9 cellular contexts compared by ENCODE assay signal in genomic region chr9:128091144-128091543, GRCh38. TPM values are rescaled to one million over a fixed set of nuclear protein-coding genes. Genes with fewer than 3 reads are reported as not detected.
A peak's percentile ranks its signal among the peaks of the same experiment; 100 is the strongest.
DNase-seq lines count a peak whose midpoint lies in the region; ATAC-seq lines count a peak whose summit lies in the region.
"Had no signal": no experiment of that assay in that cellular context is flagged by ENCODE, and none has a peak within 500 bp of the region (broad histone marks: within the 10 kb centered on the region; RNA-seq: fewer than 3 reads in every experiment).

No MANE protein-coding gene starts in this region.

- no peaks in the 10 kb centered on the region; the same call in 1 of the 2 replicates for H3K36me3 ChIP-seq in H7 (replicated peaks; ENCODE audit: control insufficient read depth, insufficient read depth, low read length)
- H3K36me3 ChIP-seq in iPS DF 6.9 (ENCODE audit: control insufficient read depth, insufficient read depth, low read length) = no peaks in the 10 kb centered on the region

- no peaks in the 10 kb centered on the region for H3K9me3 ChIP-seq in iPS DF 6.9 (ENCODE audit: control insufficient read depth, insufficient read depth, low read length)

- intact Hi-C loops in activated CD4-positive, alpha-beta T cell treated with anti-CD3 and anti-CD28 coated beads for 36 hours (cut with DNase I, micrococcal nuclease) = loop anchor here in 1 of 2 experiments (5.0 kb wide), 2 partner anchors 134 to 149 kb away; no protein-coding TSS in a partner anchor

- no peaks in the 10 kb centered on the region for H3K27me3 ChIP-seq in H7 (ENCODE audit: control insufficient read depth, insufficient read depth, low read length)
- no peaks in the 10 kb centered on the region for H3K27me3 ChIP-seq in iPS DF 6.9 (ENCODE audit: control insufficient read depth, insufficient read depth, low read length)

- DNase-seq in H7 = peak; percentile 93
- DNase-seq in amniotic stem cell (lab: John Stamatoyannopoulos, UW) = peak; percentile 45
- peak; percentile 72 for DNase-seq in iPS DF 6.9 (ENCODE audit: low read depth, low spot score)
- peak; percentile 88 for DNase-seq in stromal cell of bone marrow (ENCODE audit: low read depth)
- no peak for DNase-seq in stimulated activated naive B cell treated with anti-CD40 and anti-IgM and Interleukin-4, amounts not matched to agents 10 μg/mL and 1 μg/mL and 100 μg/mL, for 72 hours
- no peak for DNase-seq in activated CD4-positive, alpha-beta T cell treated with anti-CD3 and anti-CD28 coated beads for 36 hours

- WGBS in iPS DF 6.9 (ENCODE audit: insufficient coverage, insufficient read length) = no CpG with 5 or more reads among the region's 13 CpGs

- H3K4me1 Mint-ChIP-seq in stimulated activated naive B cell treated with anti-CD40 and anti-IgM and Interleukin-4, amounts not matched to agents 10 μg/mL and 1 μg/mL and 100 μg/mL, for 72 hours = peaks cover 39 to 66% of the 10 kb centered on the region in 2 donors
- peaks cover 71% of the 10 kb centered on the region for H3K4me1 Mint-ChIP-seq in activated CD4-positive, alpha-beta T cell treated with anti-CD3 and anti-CD28 coated beads for 36 hours

- H3K27me3 Mint-ChIP-seq in stimulated activated naive B cell treated with anti-CD40 and anti-IgM and Interleukin-4, amounts not matched to agents 10 μg/mL and 1 μg/mL and 100 μg/mL, for 72 hours = no peaks in the 10 kb centered on the region
- no peaks in the 10 kb centered on the region for H3K27me3 Mint-ChIP-seq in activated CD4-positive, alpha-beta T cell treated with anti-CD3 and anti-CD28 coated beads for 36 hours

- ATAC-seq in HG03025 (IDR thresholded peaks at IDR 0.05; ENCODE audit: low FRiP score, unreplicated experiment) (no peak), HG02981 (IDR thresholded peaks at IDR 0.05; ENCODE audit: unreplicated experiment) (no peak)
- ATAC-seq in stimulated activated naive B cell treated with anti-CD40 and anti-IgM and Interleukin-4, amounts not matched to agents 10 μg/mL and 1 μg/mL and 100 μg/mL, for 72 hours (replicated peaks) = no peak
- ATAC-seq in activated CD4-positive, alpha-beta T cell treated with anti-CD3 and anti-CD28 coated beads for 36 hours = no peak

- no peak overlapping the region for H3K27ac Mint-ChIP-seq in stimulated activated naive B cell treated with anti-CD40 and anti-IgM and Interleukin-4, amounts not matched to agents 10 μg/mL and 1 μg/mL and 100 μg/mL, for 72 hours
- H3K27ac Mint-ChIP-seq in activated CD4-positive, alpha-beta T cell treated with anti-CD3 and anti-CD28 coated beads for 36 hours = no peak overlapping the region

- H3K36me3 Mint-ChIP-seq in stimulated activated naive B cell treated with anti-CD40 and anti-IgM and Interleukin-4, amounts not matched to agents 10 μg/mL and 1 μg/mL and 100 μg/mL, for 72 hours = peaks cover 30 to 46% of the 10 kb centered on the region in 2 donors
- H3K36me3 Mint-ChIP-seq in activated CD4-positive, alpha-beta T cell treated with anti-CD3 and anti-CD28 coated beads for 36 hours (ENCODE audit: low read depth) = peaks cover 15% of the 10 kb centered on the region

- peaks cover 3% of the 10 kb centered on the region; the same call in 1 of the 2 replicates for H3K4me1 ChIP-seq in iPS DF 6.9 (ENCODE audit: control insufficient read depth, insufficient read depth, low read length)

- POLR2A ChIA-PET in activated CD4-positive, alpha-beta T cell treated with anti-CD3 and anti-CD28 coated beads for 36 hours (lab: Charles Lee) = interaction anchor here (0.5 to 1.1 kb wide), 5 partner anchors 9 to 320 kb away, joined by 3 to 12 read pairs (median 3); no protein-coding TSS in a partner anchor

- CTCF ChIA-PET in activated CD4-positive, alpha-beta T cell treated with anti-CD3 and anti-CD28 coated beads for 36 hours (lab: Charles Lee) = interaction anchor here (0.8 to 2.7 kb wide), 4 partner anchors 9 to 149 kb away, joined by 3 to 14 read pairs (median 4); no protein-coding TSS in a partner anchor

- no peak overlapping the region for H3K27ac ChIP-seq in iPS DF 6.9 (ENCODE audit: low read length)

- H3K9me3 Mint-ChIP-seq in stimulated activated naive B cell treated with anti-CD40 and anti-IgM and Interleukin-4, amounts not matched to agents 10 μg/mL and 1 μg/mL and 100 μg/mL, for 72 hours = no peaks in the 10 kb centered on the region
- H3K9me3 Mint-ChIP-seq in activated CD4-positive, alpha-beta T cell treated with anti-CD3 and anti-CD28 coated beads for 36 hours (ENCODE audit: low read depth) = no peaks in the 10 kb centered on the region

- H3K4me3 ChIP-seq in H7 (ENCODE audit: insufficient read depth, low read depth, low read length) (no peak overlapping the region), iPS DF 6.9 (ENCODE audit: low read length) (no peak overlapping the region)

- H3K4me3 Mint-ChIP-seq in stimulated activated naive B cell treated with anti-CD40 and anti-IgM and Interleukin-4, amounts not matched to agents 10 μg/mL and 1 μg/mL and 100 μg/mL, for 72 hours = no peak overlapping the region
- H3K4me3 Mint-ChIP-seq in activated CD4-positive, alpha-beta T cell treated with anti-CD3 and anti-CD28 coated beads for 36 hours = no peak overlapping the region

RNA-seq across cellular contexts. Expression of gene SLC25A25, which starts 23.1 kb away (rescaled TPM):
- total RNA-seq in H7 (2014; rRNA removed; shearing (Covaris generic)) = 23.1 and 23.7 TPM in 2 replicates
- total RNA-seq in activated CD4-positive, alpha-beta T cell treated with anti-CD3 and anti-CD28 coated beads for 36 hours = 10 to 100 TPM in 1 of 2 experiments, 1 to 10 TPM in 1; 6.9 to 10.8 TPM

RNA-seq across cellular contexts. Expression of gene NAIF1, which starts 24.0 kb away (rescaled TPM):
- total RNA-seq in H7 (2014; rRNA removed; shearing (Covaris generic)) = 10.3 and 12.3 TPM in 2 replicates
- total RNA-seq in activated CD4-positive, alpha-beta T cell treated with anti-CD3 and anti-CD28 coated beads for 36 hours = 10 to 100 TPM; 11.3 to 13.7 TPM

RNA-seq across cellular contexts. Expression of gene PTGES2, which starts 36.4 kb away (rescaled TPM):
- 143 and 197 TPM in 2 replicates for total RNA-seq in H7 (2014; rRNA removed; shearing (Covaris generic))
- total RNA-seq in activated CD4-positive, alpha-beta T cell treated with anti-CD3 and anti-CD28 coated beads for 36 hours = 10 to 100 TPM; 47.7 to 48.5 TPM

RNA-seq across cellular contexts. Expression of gene LCN2, which starts 58.1 kb away (rescaled TPM):
- 1.4 TPM in 1 of 2 replicates, not detected in the other for total RNA-seq in H7 (2014; rRNA removed; shearing (Covaris generic))
- total RNA-seq in activated CD4-positive, alpha-beta T cell treated with anti-CD3 and anti-CD28 coated beads for 36 hours = not detected
- total RNA-seq: frontal cortex had no signal

Comparison
In these comparisons a context has a peak if more than half of its experiments do, and no peak if none do; other contexts are left out.
1. DNase-seq: peak in H7 (single experiment), amniotic stem cell (single experiment), iPS DF 6.9 (single experiment) and stromal cell of bone marrow (single experiment); none in stimulated activated naive B cell treated with anti-CD40 and anti-IgM and Interleukin-4, amounts not matched to agents 10 μg/mL and 1 μg/mL and 100 μg/mL, for 72 hours (single experiment) and activated CD4-positive, alpha-beta T cell treated with anti-CD3 and anti-CD28 coated beads for 36 hours (single experiment).